17 cellular contexts compared by ENCODE assay signal in genomic region chr2:43241558-43241957, GRCh38.
"Had no signal": no experiment of that assay in that cellular context is flagged by ENCODE, and none has a peak within 500 bp of the region (broad histone marks: within the 10 kb centered on the region; RNA-seq: fewer than 3 reads in every experiment).

No MANE protein-coding gene starts in this region.

- DNase-seq: activated CD4-positive, alpha-beta T cell treated with anti-CD3 and anti-CD28 coated beads, Interleukin-2, amount 10 ng/mL, durations not matched to agents 7 days and 5 days; activated naive CD4-positive, alpha-beta T cell treated with Interleukin-2 at 50 U/mL for 16 hours; activated naive CD8-positive, alpha-beta T cell treated with anti-CD3 and anti-CD28 coated beads for 36 hours; activated T-cell treated with anti-CD3 and anti-CD28 coated beads, Interleukin-2, amount 50 U/mL, for 24 hours; central memory CD4-positive, alpha-beta T cell; dorsolateral prefrontal cortex; effector memory CD8-positive, alpha-beta T cell; heart left ventricle; mesenchymal stem cell; nephron progenitor cell; pancreas; stimulated activated CD4-positive, alpha-beta T cell treated with anti-CD3 and anti-CD28 coated beads, Interleukin-1b, Interleukin-23, amount 100 ng/mL, for 48 hours had no signal

- H3K27ac Mint-ChIP-seq: activated CD4-positive, alpha-beta T cell treated with anti-CD3 and anti-CD28 coated beads, Interleukin-2, amount 10 ng/mL, durations not matched to agents 7 days and 5 days; activated naive CD8-positive, alpha-beta T cell treated with anti-CD3 and anti-CD28 coated beads for 36 hours; nephron progenitor cell; T-helper 1 cell treated with Interleukin-12 subunit alpha and Interleukin-12 subunit beta and Interleukin-4 antibody, amounts not matched to agents 30 μg/mL and 1 μg/mL, for 36 hours had no signal

- H3K27ac ChIP-seq: esophagus muscularis mucosa, psoas muscle had no signal

- H3K4me1 ChIP-seq: psoas muscle, right atrium auricular region had no signal

- H3K4me3 ChIP-seq: dorsolateral prefrontal cortex, esophagus muscularis mucosa, heart left ventricle, pancreas, psoas muscle, right atrium auricular region, upper lobe of left lung had no signal

- ATAC-seq: effector memory CD8-positive, alpha-beta T cell; pancreas had no signal

- H3K4me3 Mint-ChIP-seq: activated CD4-positive, alpha-beta T cell treated with anti-CD3 and anti-CD28 coated beads, Interleukin-2, amount 10 ng/mL, durations not matched to agents 7 days and 5 days; activated naive CD8-positive, alpha-beta T cell treated with anti-CD3 and anti-CD28 coated beads for 36 hours; activated T-cell treated with anti-CD3 and anti-CD28 coated beads, Interleukin-2, amount 50 U/mL, for 24 hours; effector memory CD8-positive, alpha-beta T cell; nephron progenitor cell; T-helper 1 cell treated with Interleukin-12 subunit alpha and Interleukin-12 subunit beta and Interleukin-4 antibody, amounts not matched to agents 30 μg/mL and 1 μg/mL, for 36 hours had no signal

- H3K27me3 ChIP-seq: dorsolateral prefrontal cortex, esophagus muscularis mucosa, heart left ventricle, pancreas, right atrium auricular region, upper lobe of left lung had no signal

- H3K9me3 Mint-ChIP-seq: activated CD4-positive, alpha-beta T cell treated with anti-CD3 and anti-CD28 coated beads, Interleukin-2, amount 10 ng/mL, durations not matched to agents 7 days and 5 days; activated naive CD8-positive, alpha-beta T cell treated with anti-CD3 and anti-CD28 coated beads for 36 hours; activated T-cell treated with anti-CD3 and anti-CD28 coated beads, Interleukin-2, amount 50 U/mL, for 24 hours; effector memory CD8-positive, alpha-beta T cell; nephron progenitor cell; T-helper 1 cell treated with Interleukin-12 subunit alpha and Interleukin-12 subunit beta and Interleukin-4 antibody, amounts not matched to agents 30 μg/mL and 1 μg/mL, for 36 hours had no signal

- H3K27me3 Mint-ChIP-seq: activated CD4-positive, alpha-beta T cell treated with anti-CD3 and anti-CD28 coated beads, Interleukin-2, amount 10 ng/mL, durations not matched to agents 7 days and 5 days; activated naive CD8-positive, alpha-beta T cell treated with anti-CD3 and anti-CD28 coated beads for 36 hours; activated T-cell treated with anti-CD3 and anti-CD28 coated beads, Interleukin-2, amount 50 U/mL, for 24 hours; effector memory CD8-positive, alpha-beta T cell had no signal

- H3K36me3 ChIP-seq: esophagus muscularis mucosa, pancreas, right atrium auricular region had no signal

- H3K9me3 ChIP-seq: esophagus muscularis mucosa, heart left ventricle, pancreas, psoas muscle, right atrium auricular region, upper lobe of left lung had no signal
